1 cellular context compared by ENCODE assay signal in the genomic region with DNA sequence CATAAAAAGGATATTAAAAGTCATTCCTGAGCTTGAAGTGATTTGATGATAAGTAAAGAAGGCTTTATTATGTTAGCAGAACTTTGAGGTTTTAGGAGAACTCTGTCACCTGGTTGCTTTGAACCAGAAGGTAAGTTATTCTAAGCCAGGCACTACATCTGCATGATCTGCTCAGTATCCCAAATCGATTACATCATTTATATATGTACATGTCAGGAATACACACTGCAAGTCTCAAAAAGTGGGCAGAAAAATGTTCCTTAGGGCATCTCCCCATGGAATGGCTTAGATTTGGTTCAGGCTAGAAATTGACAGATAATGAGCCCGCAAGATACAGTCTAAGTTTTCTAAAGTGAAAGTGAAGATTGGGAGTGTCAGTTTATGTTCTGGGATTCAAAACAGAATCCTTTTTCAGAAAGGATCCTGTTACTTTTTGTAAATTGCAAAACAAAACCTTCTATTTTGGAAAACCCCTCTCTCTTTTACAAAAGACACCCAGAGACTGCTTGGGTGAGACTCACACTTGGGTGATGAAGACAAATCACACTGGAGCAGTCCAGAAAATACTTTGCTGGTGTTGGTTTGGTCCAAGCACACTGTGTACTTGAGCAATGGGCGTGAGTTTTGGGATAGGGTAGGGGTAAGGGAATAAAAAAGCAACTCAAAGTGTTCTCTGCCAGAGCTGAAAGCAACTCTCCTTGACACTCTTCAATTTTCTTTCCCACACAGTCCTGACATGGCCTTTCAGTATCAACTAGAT.
TF ChIP-seq lines count a peak whose summit lies in the region.

No MANE protein-coding gene starts in this region.

TF ChIP-seq in HEK293, 187 proteins besides CTCF, POLR2A, EP300 and RAD21 (continued from another document):
- peak; percentile 85 for TF ChIP-seq ATF2 (tag by site-specific recombination; IDR thresholded peaks at IDR 0.05; ENCODE audit: low read depth)
